33 cellular contexts compared by ENCODE assay signal in the genomic region with DNA sequence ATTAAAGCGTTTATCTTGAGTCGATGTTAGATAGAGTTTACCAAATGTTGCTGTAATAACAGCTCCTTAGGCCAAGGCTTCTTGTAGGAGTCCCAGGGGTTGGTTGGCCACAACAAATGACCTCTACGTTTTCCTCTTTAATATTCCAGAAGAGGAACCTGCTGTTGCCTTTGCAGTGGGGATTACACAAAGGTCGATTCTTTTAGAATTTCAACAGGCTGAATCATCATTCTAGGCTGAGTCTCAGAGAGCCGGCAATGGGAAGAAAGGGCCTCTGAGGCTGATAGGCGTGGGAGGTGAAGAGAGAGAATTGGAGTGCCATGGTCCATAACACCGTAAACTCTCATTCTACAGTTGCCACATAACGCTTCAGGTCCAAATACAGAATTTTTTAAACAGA.
DNase-seq lines count a peak whose midpoint lies in the region; ATAC-seq and TF ChIP-seq lines count a peak whose summit lies in the region.
"Had no signal": no experiment of that assay in that cellular context is flagged by ENCODE, and none has a peak within 500 bp of the region (broad histone marks: within the 10 kb centered on the region; RNA-seq: fewer than 3 reads in every experiment).

No MANE protein-coding gene starts in this region.

- H3K4me1 ChIP-seq in GM23248 (ENCODE audit: insufficient read depth) = no peaks in the 10 kb centered on the region
- H3K4me1 ChIP-seq: BE2C, gastrocnemius medialis, lower lobe of right lung, parathyroid adenoma, Peyer's patch, sigmoid colon, suprapubic skin had no signal

- H3K9me3 Mint-ChIP-seq in CD14-positive monocyte = no peaks in the 10 kb centered on the region
- H3K9me3 Mint-ChIP-seq: activated CD4-positive, alpha-beta memory T cell treated with anti-CD3 and anti-CD28 coated beads for 36 hours; dendritic cell treated with granulocyte-macrophage colony-stimulating factor and Interleukin-4, amounts not matched to agents 40 ng/mL and 50 ng/mL, for 4 days; nephron progenitor cell; stimulated activated memory B cell treated with anti-CD40 and anti-IgM and Interleukin-4, amounts not matched to agents 10 μg/mL and 1 μg/mL and 100 μg/mL, for 72 hours had no signal

- DNase-seq in GM23248 (peak; percentile 23), astrocyte of the hippocampus (ENCODE audit: low read depth, low spot score) (peak; percentile 74), kidney epithelial cell (ENCODE audit: low read depth) (peak; percentile 25), renal cortical epithelial cell (ENCODE audit: low read depth) (peak; percentile 33), CD14-positive monocyte (ENCODE audit: low spot score) (no peak), NCI-H446 (lab: John Stamatoyannopoulos, UW) (no peak)
- DNase-seq in activated effector memory CD4-positive, alpha-beta T cell treated with Interleukin-2 at 50 U/mL for 16 hours = no peak
- DNase-seq: activated CD4-positive, alpha-beta memory T cell treated with anti-CD3 and anti-CD28 coated beads for 36 hours; activated CD8-positive, alpha-beta memory T cell treated with anti-CD3 and anti-CD28 coated beads, Interleukin-2, amount 50 U/mL, for 4 hours; activated naive CD4-positive, alpha-beta T cell treated with anti-CD3 and anti-CD28 coated beads, Interleukin-2, amount 50 U/mL, for 16 hours; amniotic stem cell; BE2C; DMS53; gastrocnemius medialis; GDM1; H7; lower lobe of right lung; NCI-H1092 treated with DMSO at 0.1 percent for 48 hours; NCI-H187 treated with DMSO at 0.1 percent for 48 hours; NCI-H526 treated with DMSO at 0.1 percent for 48 hours; nephron progenitor cell; Peyer's patch; sigmoid colon; SJCRH30; stimulated activated CD4-positive, alpha-beta T cell treated with anti-CD3 and anti-CD28 coated beads, Interleukin-4, amount 100 ng/mL, for 4 hours; T-helper 1 cell had no signal

- no peaks in the 10 kb centered on the region for H3K9me3 ChIP-seq in GM23248 (ENCODE audit: low read depth)
- H3K9me3 ChIP-seq: BE2C, gastrocnemius medialis, lower lobe of right lung, Peyer's patch, sigmoid colon, SJCRH30, suprapubic skin had no signal

- intact Hi-C loops in CD14-positive monocyte (cut with micrococcal nuclease) = no loop called here

- H3K36me3 Mint-ChIP-seq in CD14-positive monocyte = no peaks in the 10 kb centered on the region
- H3K36me3 Mint-ChIP-seq: activated CD4-positive, alpha-beta memory T cell treated with anti-CD3 and anti-CD28 coated beads for 36 hours; IgD-negative memory B cell; stimulated activated memory B cell treated with anti-CD40 and anti-IgM and Interleukin-4, amounts not matched to agents 10 μg/mL and 1 μg/mL and 100 μg/mL, for 72 hours had no signal

- in situ Hi-C loops in GM23248 (cut with MboI) = no loop called here

- no peaks in the 10 kb centered on the region for H3F3A ChIP-seq in GM23248 (ENCODE audit: insufficient read depth)

- H3K79me2 ChIP-seq in GM23248 (ENCODE audit: insufficient read depth) = no peaks in the 10 kb centered on the region
- H3K79me2 ChIP-seq: parathyroid adenoma had no signal

- H3K4me3 Mint-ChIP-seq in CD14-positive monocyte = no peak overlapping the region
- H3K4me3 Mint-ChIP-seq: activated CD4-positive, alpha-beta memory T cell treated with anti-CD3 and anti-CD28 coated beads for 36 hours; dendritic cell treated with granulocyte-macrophage colony-stimulating factor and Interleukin-4, amounts not matched to agents 40 ng/mL and 50 ng/mL, for 4 days; IgD-negative memory B cell; nephron progenitor cell; stimulated activated memory B cell treated with anti-CD40 and anti-IgM and Interleukin-4, amounts not matched to agents 10 μg/mL and 1 μg/mL and 100 μg/mL, for 72 hours had no signal

- TF ChIP-seq CTCF in kidney epithelial cell (IDR thresholded peaks at IDR 0.05; ENCODE audit: insufficient read depth, low read length, poor library complexity, severe bottlenecking) (no peak), CD14-positive monocyte (IDR thresholded peaks at IDR 0.05) (no peak)

- no peaks in the 10 kb centered on the region for H3K4me1 Mint-ChIP-seq in CD14-positive monocyte
- H3K4me1 Mint-ChIP-seq: IgD-negative memory B cell; nephron progenitor cell; stimulated activated memory B cell treated with anti-CD40 and anti-IgM and Interleukin-4, amounts not matched to agents 10 μg/mL and 1 μg/mL and 100 μg/mL, for 72 hours had no signal

- H4K20me1 ChIP-seq in GM23248 (ENCODE audit: insufficient read depth) = no peaks in the 10 kb centered on the region

- H3K9ac ChIP-seq in GM23248 = no peak overlapping the region
- H3K9ac ChIP-seq: parathyroid adenoma had no signal

- no peaks in the 10 kb centered on the region for H3K9me2 ChIP-seq in GM23248 (ENCODE audit: insufficient read depth)

- H3K4me2 ChIP-seq in GM23248 (ENCODE audit: unreplicated experiment) = no peak overlapping the region

- no peak overlapping the region for H3K27ac ChIP-seq in GM23248
- H3K27ac ChIP-seq: gastrocnemius medialis, lower lobe of right lung, parathyroid adenoma, Peyer's patch, sigmoid colon, SJCRH30, suprapubic skin had no signal

- H2AFZ ChIP-seq in GM23248 = no peak overlapping the region
- H2AFZ ChIP-seq: parathyroid adenoma had no signal

- H3K36me3 ChIP-seq in GM23248 (ENCODE audit: low read depth) (no peaks in the 10 kb centered on the region), kidney epithelial cell (ENCODE audit: control insufficient read depth, insufficient read depth, low read length) (no peaks in the 10 kb centered on the region)
- H3K36me3 ChIP-seq: BE2C, gastrocnemius medialis, lower lobe of right lung, Peyer's patch, sigmoid colon, SJCRH30, suprapubic skin had no signal

- 44 to 46% methylated on average over 8 of the region's 8 CpGs for WGBS in GM23248 (ENCODE audit: low coverage in 1 of 2, low lambda C conversion rate in 2 of 2, missing lambda C conversion rate in 2 of 2), 2 experiments

- H3K4me3 ChIP-seq in GM23248 (no peak overlapping the region), kidney epithelial cell (ENCODE audit: low read depth, low read length) (no peak overlapping the region)
- H3K4me3 ChIP-seq: gastrocnemius medialis, lower lobe of right lung, Peyer's patch, sigmoid colon, SJCRH30, suprapubic skin had no signal

- peak overlapping the region in 1 of 7 donors; percentile 31 for H3K27ac Mint-ChIP-seq in CD14-positive monocyte
- H3K27ac Mint-ChIP-seq: activated CD4-positive, alpha-beta memory T cell treated with anti-CD3 and anti-CD28 coated beads for 36 hours; dendritic cell treated with granulocyte-macrophage colony-stimulating factor and Interleukin-4, amounts not matched to agents 40 ng/mL and 50 ng/mL, for 4 days; IgD-negative memory B cell; nephron progenitor cell; stimulated activated memory B cell treated with anti-CD40 and anti-IgM and Interleukin-4, amounts not matched to agents 10 μg/mL and 1 μg/mL and 100 μg/mL, for 72 hours had no signal

- ATAC-seq in GM21447 (IDR thresholded peaks at IDR 0.05; ENCODE audit: unreplicated experiment) = no peak
- ATAC-seq: activated CD4-positive, CD25-positive, alpha-beta regulatory T cell treated with anti-CD3 and anti-CD28 coated beads, Interleukin-2, amount 50 U/mL, for 24 hours; gastrocnemius medialis; lower lobe of right lung; stimulated activated memory B cell treated with anti-CD40 and anti-IgM and Interleukin-4, amounts not matched to agents 10 μg/mL and 1 μg/mL and 100 μg/mL, for 72 hours had no signal

- peaks cover 0 to 2% (median 0%) of the 10 kb centered on the region in 3 donors for H3K27me3 Mint-ChIP-seq in CD14-positive monocyte (ENCODE audit: low read depth in 3 of 3)
- H3K27me3 Mint-ChIP-seq: dendritic cell treated with granulocyte-macrophage colony-stimulating factor and Interleukin-4, amounts not matched to agents 40 ng/mL and 50 ng/mL, for 4 days had no signal

- H3K27me3 ChIP-seq in GM23248 (replicated peaks; ENCODE audit: insufficient read depth) (no peaks in the 10 kb centered on the region), kidney epithelial cell (ENCODE audit: control insufficient read depth, insufficient read depth, low read length) (no peaks in the 10 kb centered on the region)
- H3K27me3 ChIP-seq: BE2C, gastrocnemius medialis, Peyer's patch, sigmoid colon, SJCRH30 had no signal

Comparison
In these comparisons a context has a peak if more than half of its experiments do, and no peak if none do; other contexts are left out.
1. DNase-seq: peak in GM23248 (single experiment), astrocyte of the hippocampus (single experiment), kidney epithelial cell (single experiment) and renal cortical epithelial cell (single experiment); none in CD14-positive monocyte (single experiment), NCI-H446 (0 of 2) and activated effector memory CD4-positive, alpha-beta T cell treated with Interleukin-2 at 50 U/mL for 16 hours (single experiment).